8 cellular contexts compared by ENCODE assay signal in genomic region chr12:56634837-56635538, GRCh38. TPM values are rescaled to one million over a fixed set of nuclear protein-coding genes. Genes with fewer than 3 reads are reported as not detected.
A peak's percentile ranks its signal among the peaks of the same experiment; 100 is the strongest.
DNase-seq lines count a peak whose midpoint lies in the region; ATAC-seq and TF ChIP-seq lines count a peak whose summit lies in the region.

No MANE protein-coding gene starts in this region.

- TF ChIP-seq CTCF in HEK293 (tag by site-specific recombination; IDR thresholded peaks at IDR 0.05): peak; percentile 93

- peak overlapping the region; percentile 76 for H3K4me3 ChIP-seq in HEK293 (ENCODE audit: low read depth, low read length)

- peaks cover 25% of the 10 kb centered on the region for H3K4me1 ChIP-seq in HEK293 (ENCODE audit: control insufficient read depth, insufficient read depth, low read length)

- H3K36me3 ChIP-seq in HEK293 (ENCODE audit: control insufficient read depth in 2 of 2, insufficient read depth in 1 of 2, low read length in 2 of 2): peaks cover 21 to 28% of the 10 kb centered on the region in 2 experiments

- H3K9me3 ChIP-seq in HEK293 (ENCODE audit: control insufficient read depth, insufficient read depth, low read depth, low read length): no peaks in the 10 kb centered on the region

- POLR2A ChIA-PET in HEK293 (lab: Yijun Ruan, JAX): interaction anchor here (0.6 to 3.7 kb wide), 12 partner anchors 8 to 1298 kb away, joined by 3 to 77 read pairs (median 4); partner anchors contain the start of genes ATP5F1B, NACA, PRIM1 and PTGES3

- H3K27ac ChIP-seq in HEK293 (ENCODE audit: extremely low read depth, low read depth, low read length): peak overlapping the region; percentile 91

- CTCF ChIA-PET in HEK293 (lab: Yijun Ruan, JAX): interaction anchor here (0.5 to 3.1 kb wide), 17 partner anchors 10 to 881 kb away, joined by 3 to 56 read pairs (median 9); partner anchors contain the start of genes ATP5F1B and RBMS2

- DNase-seq in EL (peak; percentile 93), NCI-H1694 (lab: John Stamatoyannopoulos, UW) (peak; percentile 21), T-helper 22 cell (ENCODE audit: low read depth) (peak; percentile 53), astrocyte of the hippocampus (ENCODE audit: low read depth, low spot score) (peak; percentile 84), hepatic stellate cell (ENCODE audit: low spot score) (peak; percentile 92), pulmonary artery endothelial cell (ENCODE audit: low read depth, low spot score) (peak; percentile 20)

- no peak for ATAC-seq in HG02840 (IDR thresholded peaks at IDR 0.05; ENCODE audit: low FRiP score, unreplicated experiment)

TF ChIP-seq in HEK293, 187 proteins besides CTCF, POLR2A, EP300 and RAD21 (continues in another document):
- TF ChIP-seq IKZF3 (tag by site-specific recombination; IDR thresholded peaks at IDR 0.05): peak; percentile 94
- TF ChIP-seq, protein P1, sequence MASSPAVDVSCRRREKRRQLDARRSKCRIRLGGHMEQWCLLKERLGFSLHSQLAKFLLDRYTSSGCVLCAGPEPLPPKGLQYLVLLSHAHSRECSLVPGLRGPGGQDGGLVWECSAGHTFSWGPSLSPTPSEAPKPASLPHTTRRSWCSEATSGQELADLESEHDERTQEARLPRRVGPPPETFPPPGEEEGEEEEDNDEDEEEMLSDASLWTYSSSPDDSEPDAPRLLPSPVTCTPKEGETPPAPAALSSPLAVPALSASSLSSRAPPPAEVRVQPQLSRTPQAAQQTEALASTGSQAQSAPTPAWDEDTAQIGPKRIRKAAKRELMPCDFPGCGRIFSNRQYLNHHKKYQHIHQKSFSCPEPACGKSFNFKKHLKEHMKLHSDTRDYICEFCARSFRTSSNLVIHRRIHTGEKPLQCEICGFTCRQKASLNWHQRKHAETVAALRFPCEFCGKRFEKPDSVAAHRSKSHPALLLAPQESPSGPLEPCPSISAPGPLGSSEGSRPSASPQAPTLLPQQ (tag by site-specific recombination; IDR thresholded peaks at IDR 0.05): peak; percentile 83
- no peak for TF ChIP-seq ZNF707 (tag by site-specific recombination; IDR thresholded peaks at IDR 0.05)
- TF ChIP-seq ZNF561 (tag by site-specific recombination; IDR thresholded peaks at IDR 0.05; ENCODE audit: borderline replicate concordance): 0 out of 2 replicates have a peak, but pooled peaks have one; percentile 42
- TF ChIP-seq, protein P2, sequence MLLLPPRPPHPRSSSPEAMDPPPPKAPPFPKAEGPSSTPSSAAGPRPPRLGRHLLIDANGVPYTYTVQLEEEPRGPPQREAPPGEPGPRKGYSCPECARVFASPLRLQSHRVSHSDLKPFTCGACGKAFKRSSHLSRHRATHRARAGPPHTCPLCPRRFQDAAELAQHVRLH (tag by site-specific recombination; IDR thresholded peaks at IDR 0.05): peak; percentile 23; the same call in 1 of the 2 replicates
- peak; percentile 45 for TF ChIP-seq GLIS1 (tag by site-specific recombination; IDR thresholded peaks at IDR 0.05)
- peak; percentile 73 for TF ChIP-seq ZFP69B (tag by site-specific recombination; IDR thresholded peaks at IDR 0.05)
- TF ChIP-seq, protein P3, sequence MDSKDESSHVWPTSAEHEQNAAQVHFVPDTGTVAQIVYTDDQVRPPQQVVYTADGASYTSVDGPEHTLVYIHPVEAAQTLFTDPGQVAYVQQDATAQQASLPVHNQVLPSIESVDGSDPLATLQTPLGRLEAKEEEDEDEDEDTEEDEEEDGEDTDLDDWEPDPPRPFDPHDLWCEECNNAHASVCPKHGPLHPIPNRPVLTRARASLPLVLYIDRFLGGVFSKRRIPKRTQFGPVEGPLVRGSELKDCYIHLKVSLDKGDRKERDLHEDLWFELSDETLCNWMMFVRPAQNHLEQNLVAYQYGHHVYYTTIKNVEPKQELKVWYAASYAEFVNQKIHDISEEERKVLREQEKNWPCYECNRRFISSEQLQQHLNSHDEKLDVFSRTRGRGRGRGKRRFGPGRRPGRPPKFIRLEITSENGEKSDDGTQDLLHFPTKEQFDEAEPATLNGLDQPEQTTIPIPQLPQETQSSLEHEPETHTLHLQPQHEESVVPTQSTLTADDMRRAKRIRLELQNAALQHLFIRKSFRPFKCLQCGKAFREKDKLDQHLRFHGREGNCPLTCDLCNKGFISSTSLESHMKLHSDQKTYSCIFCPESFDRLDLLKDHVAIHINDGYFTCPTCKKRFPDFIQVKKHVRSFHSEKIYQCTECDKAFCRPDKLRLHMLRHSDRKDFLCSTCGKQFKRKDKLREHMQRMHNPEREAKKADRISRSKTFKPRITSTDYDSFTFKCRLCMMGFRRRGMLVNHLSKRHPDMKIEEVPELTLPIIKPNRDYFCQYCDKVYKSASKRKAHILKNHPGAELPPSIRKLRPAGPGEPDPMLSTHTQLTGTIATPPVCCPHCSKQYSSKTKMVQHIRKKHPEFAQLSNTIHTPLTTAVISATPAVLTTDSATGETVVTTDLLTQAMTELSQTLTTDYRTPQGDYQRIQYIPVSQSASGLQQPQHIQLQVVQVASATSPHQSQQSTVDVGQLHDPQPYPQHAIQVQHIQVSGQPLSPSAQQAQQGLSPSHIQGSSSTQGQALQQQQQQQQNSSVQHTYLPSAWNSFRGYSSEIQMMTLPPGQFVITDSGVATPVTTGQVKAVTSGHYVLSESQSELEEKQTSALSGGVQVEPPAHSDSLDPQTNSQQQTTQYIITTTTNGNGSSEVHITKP (tag by site-specific recombination; IDR thresholded peaks at IDR 0.05): peak; percentile 79
- TF ChIP-seq ZNF366 (tag by site-specific recombination; conservative IDR thresholded peaks at IDR 0.05): peak; percentile 59
- TF ChIP-seq ZBTB48 (tag by site-specific recombination; IDR thresholded peaks at IDR 0.05): peak; percentile 73
- TF ChIP-seq, protein P4, sequence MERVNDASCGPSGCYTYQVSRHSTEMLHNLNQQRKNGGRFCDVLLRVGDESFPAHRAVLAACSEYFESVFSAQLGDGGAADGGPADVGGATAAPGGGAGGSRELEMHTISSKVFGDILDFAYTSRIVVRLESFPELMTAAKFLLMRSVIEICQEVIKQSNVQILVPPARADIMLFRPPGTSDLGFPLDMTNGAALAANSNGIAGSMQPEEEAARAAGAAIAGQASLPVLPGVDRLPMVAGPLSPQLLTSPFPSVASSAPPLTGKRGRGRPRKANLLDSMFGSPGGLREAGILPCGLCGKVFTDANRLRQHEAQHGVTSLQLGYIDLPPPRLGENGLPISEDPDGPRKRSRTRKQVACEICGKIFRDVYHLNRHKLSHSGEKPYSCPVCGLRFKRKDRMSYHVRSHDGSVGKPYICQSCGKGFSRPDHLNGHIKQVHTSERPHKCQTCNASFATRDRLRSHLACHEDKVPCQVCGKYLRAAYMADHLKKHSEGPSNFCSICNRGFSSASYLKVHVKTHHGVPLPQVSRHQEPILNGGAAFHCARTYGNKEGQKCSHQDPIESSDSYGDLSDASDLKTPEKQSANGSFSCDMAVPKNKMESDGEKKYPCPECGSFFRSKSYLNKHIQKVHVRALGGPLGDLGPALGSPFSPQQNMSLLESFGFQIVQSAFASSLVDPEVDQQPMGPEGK (tag by site-specific recombination; IDR thresholded peaks at IDR 0.05): peak; percentile 6; the same call in 1 of the 2 replicates
- peak; percentile 18; the same call in 1 of the 2 replicates for TF ChIP-seq ZNF654 (tag by site-specific recombination; IDR thresholded peaks at IDR 0.05; ENCODE audit: low read depth)
- peak; percentile 63; the same call in 1 of the 2 replicates for TF ChIP-seq ZNF600 (tag by site-specific recombination; IDR thresholded peaks at IDR 0.05)
- TF ChIP-seq BCL11A (tag by site-specific recombination; IDR thresholded peaks at IDR 0.05; ENCODE audit: low read depth): peak; percentile 36; the same call in 1 of the 2 replicates
- TF ChIP-seq ZBTB26 (tag by site-specific recombination; optimal IDR thresholded peaks at IDR 0.05): peak; percentile 31
- no peak for TF ChIP-seq ZNF354C (tag by site-specific recombination; IDR thresholded peaks at IDR 0.05; ENCODE audit: borderline replicate concordance, low read depth)
- TF ChIP-seq, protein P5, sequence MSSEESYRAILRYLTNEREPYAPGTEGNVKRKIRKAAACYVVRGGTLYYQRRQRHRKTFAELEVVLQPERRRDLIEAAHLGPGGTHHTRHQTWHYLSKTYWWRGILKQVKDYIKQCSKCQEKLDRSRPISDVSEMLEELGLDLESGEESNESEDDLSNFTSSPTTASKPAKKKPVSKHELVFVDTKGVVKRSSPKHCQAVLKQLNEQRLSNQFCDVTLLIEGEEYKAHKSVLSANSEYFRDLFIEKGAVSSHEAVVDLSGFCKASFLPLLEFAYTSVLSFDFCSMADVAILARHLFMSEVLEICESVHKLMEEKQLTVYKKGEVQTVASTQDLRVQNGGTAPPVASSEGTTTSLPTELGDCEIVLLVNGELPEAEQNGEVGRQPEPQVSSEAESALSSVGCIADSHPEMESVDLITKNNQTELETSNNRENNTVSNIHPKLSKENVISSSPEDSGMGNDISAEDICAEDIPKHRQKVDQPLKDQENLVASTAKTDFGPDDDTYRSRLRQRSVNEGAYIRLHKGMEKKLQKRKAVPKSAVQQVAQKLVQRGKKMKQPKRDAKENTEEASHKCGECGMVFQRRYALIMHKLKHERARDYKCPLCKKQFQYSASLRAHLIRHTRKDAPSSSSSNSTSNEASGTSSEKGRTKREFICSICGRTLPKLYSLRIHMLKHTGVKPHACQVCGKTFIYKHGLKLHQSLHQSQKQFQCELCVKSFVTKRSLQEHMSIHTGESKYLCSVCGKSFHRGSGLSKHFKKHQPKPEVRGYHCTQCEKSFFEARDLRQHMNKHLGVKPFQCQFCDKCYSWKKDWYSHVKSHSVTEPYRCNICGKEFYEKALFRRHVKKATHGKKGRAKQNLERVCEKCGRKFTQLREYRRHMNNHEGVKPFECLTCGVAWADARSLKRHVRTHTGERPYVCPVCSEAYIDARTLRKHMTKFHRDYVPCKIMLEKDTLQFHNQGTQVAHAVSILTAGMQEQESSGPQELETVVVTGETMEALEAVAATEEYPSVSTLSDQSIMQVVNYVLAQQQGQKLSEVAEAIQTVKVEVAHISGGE (tag by site-specific recombination; conservative IDR thresholded peaks at IDR 0.05; ENCODE audit: low read depth): peak; percentile 44; the same call in 1 of the 2 replicates
- 0 out of 2 replicates have a peak, but pooled peaks have one; percentile 32 for TF ChIP-seq ZBTB7A (tag by site-specific recombination; IDR thresholded peaks at IDR 0.05; ENCODE audit: low read depth)

RNA-seq across cellular contexts. Expression of gene BAZ2A, which starts 4.9 kb away (rescaled TPM):
- 16.6 and 26.3 TPM in 2 replicates for total RNA-seq in pulmonary artery endothelial cell

RNA-seq across cellular contexts. Expression of gene ATP5F1B, which starts 10.8 kb away (rescaled TPM):
- total RNA-seq in pulmonary artery endothelial cell: 633 and 660 TPM in 2 replicates

RNA-seq across cellular contexts. Expression of gene PTGES3, which starts 53.1 kb away (rescaled TPM):
- total RNA-seq in pulmonary artery endothelial cell: 85.3 and 143 TPM in 2 replicates

Comparison
In these comparisons a context has a peak if more than half of its experiments do, and no peak if none do; other contexts are left out.
1. DNase-seq: peak in every context shown above with its lines; median percentile 93 in EL; 92 in hepatic stellate cell; 84 in astrocyte of the hippocampus; 53 in T-helper 22 cell; 21 in NCI-H1694; 20 in pulmonary artery endothelial cell.